Comparison of ENCODE assay signal across 15 cellular contexts in the genomic region with DNA sequence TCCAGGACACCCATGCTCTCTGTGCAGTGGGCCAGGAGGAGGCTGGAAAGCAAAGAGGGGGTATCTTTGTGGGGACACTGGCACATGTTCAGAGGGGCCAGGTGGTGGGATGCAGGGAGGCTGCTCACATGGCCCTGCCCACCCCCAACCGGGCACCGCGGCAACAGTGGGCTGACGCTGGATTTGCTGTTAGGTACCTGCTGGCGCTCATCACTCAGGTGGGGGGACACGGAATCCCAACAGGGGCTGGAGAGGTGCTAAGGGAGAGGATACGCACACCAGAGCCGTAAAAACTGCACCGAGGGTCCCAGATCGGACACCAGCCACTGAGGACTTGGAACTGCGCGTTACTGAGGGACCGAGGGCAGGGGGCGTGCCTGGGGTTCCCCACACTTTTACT.
"Had no signal": no experiment of that assay in that cellular context is flagged by ENCODE, and none has a peak within 500 bp of the region (broad histone marks: within the 10 kb centered on the region; RNA-seq: fewer than 3 reads in every experiment).

No MANE protein-coding gene starts in this region.

- ATAC-seq: effector memory CD8-positive, alpha-beta T cell; foreskin keratinocyte; heart right ventricle; naive thymus-derived CD4-positive, alpha-beta T cell had no signal

- H3K27ac ChIP-seq: foreskin keratinocyte, heart right ventricle, neutrophil, skin epidermis had no signal

- H3K4me3 ChIP-seq: heart right ventricle, skin epidermis had no signal

- DNase-seq: effector memory CD8-positive, alpha-beta T cell; erythroblast; foreskin keratinocyte; heart right ventricle; hypothalamus; kidney glomerular epithelial cell; mammary epithelial cell; naive thymus-derived CD4-positive, alpha-beta T cell; nephron progenitor cell; stimulated activated CD4-positive, alpha-beta T cell treated with anti-CD3 and anti-CD28 coated beads, Interleukin-2, amount 100 ng/mL, for 24 hours; stimulated activated CD4-positive, alpha-beta T cell treated with anti-CD3 and anti-CD28 coated beads, Interleukin-4, amount 100 ng/mL, for 4 hours; stimulated activated naive CD4-positive, alpha-beta T cell had no signal

- H3K9me3 ChIP-seq: heart right ventricle, neutrophil had no signal

- H3K27ac Mint-ChIP-seq: nephron progenitor cell, type B pancreatic cell had no signal

- H3K27me3 Mint-ChIP-seq: effector memory CD8-positive, alpha-beta T cell; naive thymus-derived CD4-positive, alpha-beta T cell; type B pancreatic cell had no signal

- H3K4me3 Mint-ChIP-seq: effector memory CD8-positive, alpha-beta T cell; naive thymus-derived CD4-positive, alpha-beta T cell; nephron progenitor cell; type B pancreatic cell had no signal

- H3K4me1 ChIP-seq: foreskin keratinocyte had no signal

- H3K27me3 ChIP-seq: foreskin keratinocyte, heart right ventricle, neutrophil had no signal
